ENCODE assay signal across 8 cellular contexts in the genomic region with DNA sequence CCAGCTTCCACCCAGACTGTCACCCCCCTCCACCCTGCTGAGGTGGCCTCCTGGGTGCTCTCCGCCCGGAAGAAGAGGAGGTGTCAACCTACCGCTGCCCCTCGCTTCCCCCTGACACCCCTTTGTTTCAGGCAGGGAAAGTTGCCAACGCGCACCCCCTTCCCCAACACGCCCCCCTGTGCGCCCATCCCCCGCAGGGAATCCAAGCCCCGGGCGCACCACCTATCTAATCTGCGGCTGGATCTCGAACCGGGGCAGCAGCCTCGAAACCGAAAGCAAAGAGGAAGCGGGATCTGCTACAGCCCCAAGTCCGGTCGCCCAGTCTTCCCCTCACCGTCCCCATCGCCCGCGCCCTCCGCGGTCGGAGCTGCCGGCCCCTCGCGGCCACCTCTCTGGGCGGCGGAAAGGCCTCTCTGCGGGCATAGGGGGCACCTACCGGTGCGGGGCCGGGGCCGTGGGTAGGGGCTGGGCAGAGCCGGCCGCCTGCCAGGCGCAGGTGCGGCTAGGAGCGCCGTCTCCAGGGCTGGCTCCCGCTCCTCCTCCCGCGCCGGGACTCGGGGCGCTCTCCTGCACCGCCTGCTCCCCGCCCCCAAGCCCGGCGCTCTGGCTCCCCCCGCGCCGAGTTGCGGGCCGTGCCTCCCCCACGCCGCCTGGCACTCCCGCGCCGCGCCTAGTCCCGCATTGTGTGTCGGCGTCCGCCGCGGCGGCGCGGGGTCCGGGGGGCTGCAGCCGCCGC. TPM values are rescaled to one million over a fixed set of nuclear protein-coding genes. Genes with fewer than 3 reads are reported as not detected.
DNase-seq lines count a peak whose midpoint lies in the region; ATAC-seq and TF ChIP-seq lines count a peak whose summit lies in the region.

No MANE protein-coding gene starts in this region.

- no peak for TF ChIP-seq RAD21 in IMR-90 (IDR thresholded peaks at IDR 0.05; ENCODE audit: low read length)

- dilution Hi-C loops in IMR-90 (cut with HindIII; ENCODE audit: low sequenced_read_pairs, unreplicated experiment): no loop called here

- no peak overlapping the region for H2BK5ac ChIP-seq in IMR-90 (ENCODE audit: low read depth, low read length, poor library complexity, severe bottlenecking)

- no peak overlapping the region for H2BK15ac ChIP-seq in IMR-90 (ENCODE audit: low read depth, low read length)

- H2BK20ac ChIP-seq in IMR-90 (ENCODE audit: low read depth, low read length): no peak overlapping the region

- H4K91ac ChIP-seq in IMR-90 (ENCODE audit: insufficient read depth, low read depth, low read length): no peak overlapping the region

- H3K27ac ChIP-seq in IMR-90 (ENCODE audit: insufficient read depth, low read length): no peak overlapping the region

- no peaks in the 10 kb centered on the region for H3K36me3 ChIP-seq in IMR-90 (ENCODE audit: control insufficient read depth, insufficient read depth, low read length)

- intact Hi-C loops in IMR-90 (cut with micrococcal nuclease): no loop called here

- no peak overlapping the region for H4K8ac ChIP-seq in IMR-90 (ENCODE audit: low read depth in 2 of 2, low read length in 2 of 2)

- H3K9ac ChIP-seq in IMR-90 (ENCODE audit: low read depth, low read length): no peak overlapping the region

- TF ChIP-seq POLR2A in IMR-90 (IDR thresholded peaks at IDR 0.05; ENCODE audit: low read depth, low read length): no peak

- H3K14ac ChIP-seq in IMR-90 (replicated peaks; ENCODE audit: low read depth, low read length): no peak overlapping the region

- in situ Hi-C loops in IMR-90 (cut with MboI; ENCODE audit: low sequenced_read_pairs): no loop called here

- ATAC-seq in GM18517 (IDR thresholded peaks at IDR 0.05; ENCODE audit: unreplicated experiment): peak; percentile 49
- peak; percentile 82 for ATAC-seq in IMR-90 (ENCODE audit: low read depth)
- ATAC-seq in GM21737 (IDR thresholded peaks at IDR 0.05; ENCODE audit: unreplicated experiment): no peak

- H3K4me2 ChIP-seq in IMR-90 (ENCODE audit: low read depth, low read length): peak overlapping the region; percentile 81

- CTCF ChIA-PET in IMR-90 (lab: Yijun Ruan, JAX): interaction anchor here (0.6 kb wide), 1 partner anchor 218 kb away, joined by 3 read pairs; no protein-coding TSS in a partner anchor

- H3K56ac ChIP-seq in IMR-90 (ENCODE audit: extremely low read depth, insufficient read depth, low read length): no peak overlapping the region

- no peak overlapping the region for H2BK120ac ChIP-seq in IMR-90 (ENCODE audit: low read depth, low read length)

- H3K79me1 ChIP-seq in IMR-90 (ENCODE audit: low read depth in 1 of 2, low read length in 2 of 2): no peaks in the 10 kb centered on the region

- no peak overlapping the region for H3K18ac ChIP-seq in IMR-90 (ENCODE audit: low read depth, low read length)

- H3K4me1 ChIP-seq in IMR-90 (ENCODE audit: control insufficient read depth, insufficient read depth, low read length): no peaks in the 10 kb centered on the region

- no peak for TF ChIP-seq CTCF in IMR-90 (conservative IDR thresholded peaks at IDR 0.05; ENCODE audit: low read depth, low read length)
- no peak for TF ChIP-seq CTCF in WI38 (IDR thresholded peaks at IDR 0.05; ENCODE audit: low read depth, low read length)
- no peak for TF ChIP-seq CTCF in choroid plexus epithelial cell (conservative IDR thresholded peaks at IDR 0.05; ENCODE audit: low read depth, low read length)

- no peak overlapping the region for H2AK5ac ChIP-seq in IMR-90 (ENCODE audit: low read depth, low read length)

- POLR2A ChIA-PET in IMR-90 (lab: Charles Lee; ENCODE audit: unreplicated experiment): no interaction called here

- DNase-seq in A172 (ENCODE audit: low spot score) (peak; percentile 13), IMR-90 (peak; percentile 33), choroid plexus epithelial cell (ENCODE audit: low read depth) (peak; percentile 45), left kidney (ENCODE audit: low read depth, low spot score) (peak; percentile 66)
- peak; percentile 48 for DNase-seq in stimulated activated CD4-positive, alpha-beta T cell treated with anti-CD3 and anti-CD28 coated beads, Interleukin-4, amount 100 ng/mL, for 1 hour

- no peaks in the 10 kb centered on the region for H4K20me1 ChIP-seq in IMR-90 (ENCODE audit: insufficient read depth, low read length)

- H2AK9ac ChIP-seq in IMR-90 (replicated peaks; ENCODE audit: low read depth, low read length, poor library complexity): peak overlapping the region; percentile 44

- H3K27me3 ChIP-seq in IMR-90 (ENCODE audit: control insufficient read depth, insufficient read depth, low read length): peaks cover 69% of the 10 kb centered on the region

- peak overlapping the region; percentile 83 for H2AFZ ChIP-seq in IMR-90 (replicated peaks; ENCODE audit: low read length, poor library complexity)

- WGBS in IMR-90 (ENCODE audit: extremely low coverage in 2 of 2, insufficient read length in 1 of 2), 2 experiments: 0% methylated on average over 26 of the region's 75 CpGs; no CpG with 5 or more reads in 1 of the 2 experiments

- H4K5ac ChIP-seq in IMR-90 (ENCODE audit: low read depth, low read length): no peak overlapping the region

- BruUV-seq in IMR-90 (replicated peaks; lab: Mats Ljungman, UMichigan): no TSS peak

- no peaks in the 10 kb centered on the region for H3K9me1 ChIP-seq in IMR-90 (ENCODE audit: insufficient read depth, low read length)

- no peaks in the 10 kb centered on the region for H3K9me3 ChIP-seq in IMR-90 (ENCODE audit: control insufficient read depth, insufficient read depth, low read length)

- no peak overlapping the region for H3K23ac ChIP-seq in IMR-90 (ENCODE audit: low read depth, low read length)

- H3K4me3 ChIP-seq in IMR-90 (ENCODE audit: insufficient read depth, low read depth, low read length) (peak overlapping the region; percentile 59), WI38 (ENCODE audit: low read depth, low read length) (peak overlapping the region; percentile 68), choroid plexus epithelial cell (ENCODE audit: low read depth, low read length) (peak overlapping the region; percentile 73)

- H3K4ac ChIP-seq in IMR-90 (ENCODE audit: low read depth, low read length): no peak overlapping the region

TF ChIP-seq in IMR-90, 13 proteins besides CTCF, POLR2A, EP300 and RAD21:
- TF ChIP-seq CEBPB (IDR thresholded peaks at IDR 0.05; ENCODE audit: low read depth, low read length): no peak
- TF ChIP-seq FOS (IDR thresholded peaks at IDR 0.05; ENCODE audit: low read depth, low read length): no peak
- no peak for TF ChIP-seq BHLHE40 (IDR thresholded peaks at IDR 0.05; ENCODE audit: low read depth, low read length)
- peak; percentile 15 for TF ChIP-seq RCOR1 (IDR thresholded peaks at IDR 0.05; ENCODE audit: insufficient replicate concordance, low read length)
- TF ChIP-seq MAZ (IDR thresholded peaks at IDR 0.05; ENCODE audit: borderline replicate concordance, low read depth, low read length): no peak
TF ChIP-seq in IMR-90: peak in this region for 1.

RNA-seq across cellular contexts. Expression of a gene that starts 18.3 kb away (rescaled TPM):
- total RNA-seq in A172 (2014; rRNA removed; shearing (Covaris generic)): 1.3 and 5.0 TPM in 2 replicates
- under 0.01 TPM in 2 replicates for total RNA-seq in IMR-90 (2012; rRNA removed)
- polyA plus RNA-seq in IMR-90 (2012; rRNA removed): 0.34 and 0.37 TPM in 2 replicates
- polyA plus RNA-seq in IMR-90 (2012; cell fraction: cytosol; rRNA removed): 0.06 and 0.07 TPM in 2 replicates
- 1.2 and 1.6 TPM in 2 replicates for polyA plus RNA-seq in IMR-90 (2012; cell fraction: nucleus; rRNA removed; ENCODE audit: low replicate concordance)

RNA-seq across cellular contexts. Expression of a gene that starts 26.3 kb away (rescaled TPM):
- total RNA-seq in A172 (2014; rRNA removed; shearing (Covaris generic)): 2.0 and 3.1 TPM in 2 replicates
- under 0.01 TPM in 1 of 2 replicates, not detected in the other for total RNA-seq in IMR-90 (2012; rRNA removed)
- polyA plus RNA-seq in IMR-90 (2012; rRNA removed): 0.06 TPM in 1 of 2 replicates, not detected in the other
- 0.03 and 0.15 TPM in 2 replicates for polyA plus RNA-seq in IMR-90 (2012; cell fraction: cytosol; rRNA removed)
- polyA plus RNA-seq in IMR-90 (2012; cell fraction: nucleus; rRNA removed; ENCODE audit: low replicate concordance): 0.01 and 0.03 TPM in 2 replicates

Comparison
In these comparisons a context has a peak if more than half of its experiments do, and no peak if none do; other contexts are left out.
1. DNase-seq: peak in every context shown above with its lines; median percentile 66 in left kidney; 48 in stimulated activated CD4-positive, alpha-beta T cell treated with anti-CD3 and anti-CD28 coated beads, Interleukin-4, amount 100 ng/mL, for 1 hour; 45 in choroid plexus epithelial cell; 33 in IMR-90; 13 in A172.